8 cellular contexts compared by ENCODE assay signal in the genomic region with DNA sequence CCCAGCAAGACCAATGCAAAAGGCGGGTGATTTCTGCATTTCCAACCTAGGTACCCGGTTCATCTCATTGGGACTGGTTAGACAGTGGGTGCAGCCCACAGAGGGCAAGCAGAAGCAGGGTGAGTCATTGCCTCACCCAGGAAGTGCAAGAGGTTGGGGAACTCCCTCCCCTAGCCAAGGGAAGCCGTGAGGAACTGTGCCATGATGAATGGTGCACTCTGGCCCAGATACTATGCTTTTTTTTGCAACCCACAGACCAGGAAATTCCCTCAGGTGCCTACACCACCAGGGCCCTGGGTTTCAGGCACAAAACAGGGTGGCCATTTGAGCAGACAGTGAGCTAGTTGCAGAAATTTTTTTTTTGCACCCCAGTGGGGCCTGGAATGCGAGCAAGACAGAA.
DNase-seq lines count a peak whose midpoint lies in the region; ATAC-seq and TF ChIP-seq lines count a peak whose summit lies in the region.

No MANE protein-coding gene starts in this region.

- H2BK120ac ChIP-seq in neuronal stem cell (ENCODE audit: low read depth, low read length) = no peak overlapping the region

- peak overlapping the region; percentile 13 for H2AFZ ChIP-seq in neuronal stem cell (ENCODE audit: low read length)

- H3K4me2 ChIP-seq in neuronal stem cell (ENCODE audit: insufficient read depth, low read length, poor library complexity, severe bottlenecking) = no peak overlapping the region

- CTCF ChIA-PET in activated CD4-positive, alpha-beta T cell treated with anti-CD3 and anti-CD28 coated beads, Interleukin-2, amount 10 ng/mL, durations not matched to agents 7 days and 5 days (lab: Charles Lee) = interaction anchor here (0.8 to 1.1 kb wide), 2 partner anchors 9 to 60 kb away, joined by 3 to 4 read pairs; no protein-coding TSS in a partner anchor

- no peak overlapping the region for H2BK5ac ChIP-seq in neuronal stem cell (ENCODE audit: low read length)

- no peak overlapping the region for H3K14ac ChIP-seq in neuronal stem cell (ENCODE audit: low read length)

- H3K4me3 ChIP-seq in neuronal stem cell (ENCODE audit: low read length in 2 of 2) (no peak overlapping the region), upper lobe of left lung (no peak overlapping the region)

- H3K27ac ChIP-seq in neuronal stem cell (replicated peaks; ENCODE audit: low read length) (no peak overlapping the region), upper lobe of left lung (no peak overlapping the region)

- no peak overlapping the region for H2AK5ac ChIP-seq in neuronal stem cell (ENCODE audit: low read depth, low read length)

- H3K4me1 ChIP-seq in neuronal stem cell (ENCODE audit: control insufficient read depth in 2 of 2, insufficient read depth in 1 of 2, low read depth in 1 of 2, low read length in 2 of 2) (no peaks in the 10 kb centered on the region), upper lobe of left lung (no peaks in the 10 kb centered on the region)

- DNase-seq in activated CD4-positive, alpha-beta T cell treated with anti-CD3 and anti-CD28 coated beads, Interleukin-2, amount 10 ng/mL, durations not matched to agents 7 days and 5 days = peak; percentile 40
- DNase-seq in neuronal stem cell (ENCODE audit: low spot score) (no peak), endothelial cell (ENCODE audit: low spot score) (no peak), upper lobe of left lung (no peak), posterior vena cava (ENCODE audit: low spot score) (no peak), globus pallidus (ENCODE audit: low spot score) (no peak)

- peaks cover 0 to 4% of the 10 kb centered on the region in 2 donors for H3K9me3 ChIP-seq in neuronal stem cell (replicated peaks in 1 of 2; ENCODE audit: control insufficient read depth in 2 of 2, insufficient read depth in 1 of 2, low read depth in 1 of 2, low read length in 2 of 2)
- no peaks in the 10 kb centered on the region for H3K9me3 ChIP-seq in upper lobe of left lung

- no peak overlapping the region for H2BK12ac ChIP-seq in neuronal stem cell (ENCODE audit: low read length)

- H3K18ac ChIP-seq in neuronal stem cell (ENCODE audit: low read length) = no peak overlapping the region

- no peaks in the 10 kb centered on the region for H3K79me1 ChIP-seq in neuronal stem cell (ENCODE audit: low read depth, low read length)

- POLR2A ChIA-PET in activated CD4-positive, alpha-beta T cell treated with anti-CD3 and anti-CD28 coated beads, Interleukin-2, amount 10 ng/mL, durations not matched to agents 7 days and 5 days (lab: Charles Lee) = no interaction called here

- H3K36me3 Mint-ChIP-seq in activated CD4-positive, alpha-beta T cell treated with anti-CD3 and anti-CD28 coated beads, Interleukin-2, amount 10 ng/mL, durations not matched to agents 7 days and 5 days (ENCODE audit: low read depth) = peaks cover 4% of the 10 kb centered on the region
- no peaks in the 10 kb centered on the region for H3K36me3 Mint-ChIP-seq in endothelial cell (ENCODE audit: low read depth, unreplicated experiment)

- no peak overlapping the region for H4K91ac ChIP-seq in neuronal stem cell (ENCODE audit: low read depth, low read length, poor library complexity)

- no peak overlapping the region for H3K4me3 Mint-ChIP-seq in activated CD4-positive, alpha-beta T cell treated with anti-CD3 and anti-CD28 coated beads, Interleukin-2, amount 10 ng/mL, durations not matched to agents 7 days and 5 days
- no peak overlapping the region for H3K4me3 Mint-ChIP-seq in endothelial cell (ENCODE audit: unreplicated experiment)

- no peak overlapping the region for H3K23ac ChIP-seq in neuronal stem cell (ENCODE audit: low read depth, low read length, poor library complexity)

- TF ChIP-seq CTCF in endothelial cell (IDR thresholded peaks at IDR 0.05; ENCODE audit: unreplicated experiment) (no peak), upper lobe of left lung (IDR thresholded peaks at IDR 0.05) (no peak)

- H3K27me3 Mint-ChIP-seq in activated CD4-positive, alpha-beta T cell treated with anti-CD3 and anti-CD28 coated beads, Interleukin-2, amount 10 ng/mL, durations not matched to agents 7 days and 5 days = no peaks in the 10 kb centered on the region
- peaks cover 2% of the 10 kb centered on the region for H3K27me3 Mint-ChIP-seq in endothelial cell (ENCODE audit: unreplicated experiment)

- H4K8ac ChIP-seq in neuronal stem cell (ENCODE audit: low read depth, low read length) = no peak overlapping the region

- intact Hi-C loops in posterior vena cava (cut with DNase I) = no loop called here

- no peak for TF ChIP-seq POLR2A in upper lobe of left lung (IDR thresholded peaks at IDR 0.05)

- TF ChIP-seq EP300 in upper lobe of left lung (IDR thresholded peaks at IDR 0.05) = no peak

- H2BK15ac ChIP-seq in neuronal stem cell (ENCODE audit: low read length) = no peak overlapping the region

- H3K36me3 ChIP-seq in neuronal stem cell (replicated peaks in 1 of 2; ENCODE audit: control insufficient read depth in 2 of 2, insufficient read depth in 2 of 2, low read length in 2 of 2) = no peaks in the 10 kb centered on the region
- H3K36me3 ChIP-seq in upper lobe of left lung = no peaks in the 10 kb centered on the region

- H3K4me1 Mint-ChIP-seq in activated CD4-positive, alpha-beta T cell treated with anti-CD3 and anti-CD28 coated beads, Interleukin-2, amount 10 ng/mL, durations not matched to agents 7 days and 5 days = peaks cover 19% of the 10 kb centered on the region
- peaks cover 3% of the 10 kb centered on the region for H3K4me1 Mint-ChIP-seq in endothelial cell (ENCODE audit: unreplicated experiment)

- H3K27me3 ChIP-seq in neuronal stem cell (ENCODE audit: control insufficient read depth in 3 of 3, insufficient read depth in 3 of 3, low read depth in 1 of 3, low read length in 3 of 3) (no peaks in the 10 kb centered on the region), upper lobe of left lung (no peaks in the 10 kb centered on the region)

- H3K9me3 Mint-ChIP-seq in activated CD4-positive, alpha-beta T cell treated with anti-CD3 and anti-CD28 coated beads, Interleukin-2, amount 10 ng/mL, durations not matched to agents 7 days and 5 days = peaks cover 34% of the 10 kb centered on the region
- no peaks in the 10 kb centered on the region for H3K9me3 Mint-ChIP-seq in endothelial cell (ENCODE audit: unreplicated experiment)

- ATAC-seq in GM19023 (IDR thresholded peaks at IDR 0.05; ENCODE audit: unreplicated experiment) (peak; percentile 74), HG02981 (IDR thresholded peaks at IDR 0.05; ENCODE audit: unreplicated experiment) (peak; percentile 67), upper lobe of left lung (ENCODE audit: low FRiP score in 2 of 2) (no peak)

- no CpG with 5 or more reads among the region's 4 CpGs for WGBS in neuronal stem cell (ENCODE audit: extremely low coverage in 2 of 2, insufficient read length in 2 of 2, insufficient replicate concordance in 1 of 2), 2 donors
- WGBS in upper lobe of left lung, 2 donors = 64 to 100% methylated on average over 3 to 4 of the region's 4 CpGs

- no peak overlapping the region for H3K4ac ChIP-seq in neuronal stem cell (ENCODE audit: low read length)

- peak overlapping the region; percentile 61 for H3K27ac Mint-ChIP-seq in activated CD4-positive, alpha-beta T cell treated with anti-CD3 and anti-CD28 coated beads, Interleukin-2, amount 10 ng/mL, durations not matched to agents 7 days and 5 days
- no peak overlapping the region for H3K27ac Mint-ChIP-seq in endothelial cell (ENCODE audit: unreplicated experiment)

- no peak overlapping the region for H3K9ac ChIP-seq in neuronal stem cell (ENCODE audit: low read depth, low read length, poor library complexity)

Comparison
In these comparisons a context has a peak if more than half of its experiments do, and no peak if none do; other contexts are left out.
1. ATAC-seq: peak in GM19023 (single experiment) and HG02981 (single experiment); none in upper lobe of left lung (0 of 2).